8 cellular contexts compared by ENCODE assay signal in the genomic region with DNA sequence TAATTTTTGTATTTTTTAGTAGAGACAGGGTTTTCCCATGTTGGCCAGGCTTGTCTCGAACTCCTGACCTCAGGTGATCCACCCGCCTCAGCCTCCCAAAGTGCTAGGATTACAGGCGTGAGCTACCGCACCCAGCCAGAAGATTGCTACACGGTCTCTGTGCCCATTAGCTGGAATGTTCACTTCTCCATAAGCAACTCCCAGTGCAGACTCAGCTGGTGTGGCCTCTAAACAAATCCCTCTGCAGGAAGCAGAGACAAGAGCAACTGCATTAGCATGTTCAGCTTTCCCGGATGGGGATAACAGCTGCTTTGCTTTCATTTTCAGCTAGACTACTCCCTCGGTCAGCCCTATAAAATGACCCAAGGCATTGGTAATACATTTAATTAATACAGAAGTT. TPM values are rescaled to one million over a fixed set of nuclear protein-coding genes. Genes with fewer than 3 reads are reported as not detected.
DNase-seq lines count a peak whose midpoint lies in the region; ATAC-seq and TF ChIP-seq lines count a peak whose summit lies in the region.
"Not testable (repeated sequence)": the region's sequence is repeated elsewhere in the genome, so short reads cannot be mapped to it uniquely, and the experiment has no call there.

No MANE protein-coding gene starts in this region.

- H3K4me2 ChIP-seq in parathyroid adenoma (ENCODE audit: low read length): not testable (repeated sequence)

- H3K9ac ChIP-seq in parathyroid adenoma: not testable (repeated sequence)

- WGBS in gastroesophageal sphincter (ENCODE audit: low coverage in 1 of 2), 2 donors: 0 to 25% methylated on average over 2 to 6 of the region's 7 CpGs
- WGBS in thyroid gland, 2 donors: 59 to 71% methylated on average over 7 of the region's 7 CpGs

- not testable (repeated sequence) for H3K79me2 ChIP-seq in parathyroid adenoma

- not testable (repeated sequence) for H3K27me3 ChIP-seq in RWPE2 (ENCODE audit: insufficient read depth, poor library complexity, severe bottlenecking); gastroesophageal sphincter; left lung; parathyroid adenoma (ENCODE audit: control insufficient read depth, insufficient read depth, low read length); thyroid gland

- H2AFZ ChIP-seq in parathyroid adenoma: peak overlapping the region; percentile 61

- not testable (repeated sequence) for H3K36me3 ChIP-seq in RWPE2 (ENCODE audit: low read depth); gastroesophageal sphincter; left lung; parathyroid adenoma (ENCODE audit: control insufficient read depth, insufficient read depth, low read length); thyroid gland

- H3K4me1 ChIP-seq in RWPE2 (ENCODE audit: insufficient read depth, poor library complexity, severe bottlenecking); parathyroid adenoma: not testable (repeated sequence)
- H3K4me1 ChIP-seq in gastroesophageal sphincter (peaks cover 3 to 22% (median 12%) of the 10 kb centered on the region in 3 donors), left lung (peaks cover 10 to 20% of the 10 kb centered on the region in 2 donors), thyroid gland (peaks cover 7 to 14% of the 10 kb centered on the region in 2 donors)

- TF ChIP-seq CTCF in RWPE2 (IDR thresholded peaks at IDR 0.05; ENCODE audit: poor library complexity, severe bottlenecking); left lung (IDR thresholded peaks at IDR 0.05); parathyroid adenoma (IDR thresholded peaks at IDR 0.05); thyroid gland (IDR thresholded peaks at IDR 0.05): not testable (repeated sequence)
- TF ChIP-seq CTCF in gastroesophageal sphincter (IDR thresholded peaks at IDR 0.05): peak in 2 of 4 experiments; percentile 30 to 38

- DNase-seq in DMS53 (lab: John Stamatoyannopoulos, UW) (peak; percentile 60), M059J (ENCODE audit: low read depth) (peak; percentile 52), thyroid gland (peak in 1 of 2 donors; percentile 11)
- not testable (repeated sequence) for DNase-seq in RWPE2 (ENCODE audit: low spot score); left lung

- ATAC-seq in RWPE2 (ENCODE audit: low read depth) (peak; percentile 75), gastroesophageal sphincter (peak; percentile 87), left lung (peak; percentile 76)

- TF ChIP-seq EP300 in gastroesophageal sphincter (IDR thresholded peaks at IDR 0.05): not testable (repeated sequence)

- not testable (repeated sequence) for H3K9me3 ChIP-seq in RWPE2 (ENCODE audit: severe bottlenecking); gastroesophageal sphincter; left lung; parathyroid adenoma (ENCODE audit: control insufficient read depth, low read length); thyroid gland

- intact Hi-C loops in left lung (cut with DNase I): loop anchor here in 1 of 2 donors (5.0 to 10.0 kb wide), 2 partner anchors 131 to 214 kb away; partner anchors contain the start of gene TESK2
- intact Hi-C loops in thyroid gland (cut with DNase I): loop anchor here (2.0 kb wide), 1 partner anchor 132 kb away; no protein-coding TSS in a partner anchor

- H3K4me3 ChIP-seq in RWPE2 (ENCODE audit: severe bottlenecking); left lung; parathyroid adenoma (ENCODE audit: low read depth, low read length); thyroid gland (replicated peaks in 1 of 3): not testable (repeated sequence)
- peak overlapping the region in 1 of 2 donors; percentile 18 for H3K4me3 ChIP-seq in gastroesophageal sphincter

- TF ChIP-seq POLR2A in gastroesophageal sphincter (IDR thresholded peaks at IDR 0.05); thyroid gland (IDR thresholded peaks at IDR 0.05): not testable (repeated sequence)

- not testable (repeated sequence) for H3K27ac ChIP-seq in RWPE2 (ENCODE audit: poor library complexity, severe bottlenecking)
- H3K27ac ChIP-seq in cingulate gyrus (ENCODE audit: low read depth, low read length) (peak overlapping the region; percentile 76), gastroesophageal sphincter (peak overlapping the region; percentile 4 to 85 (median 76)), left lung (peak overlapping the region; percentile 60 to 66), parathyroid adenoma (peak overlapping the region; percentile 29), thyroid gland (peak overlapping the region in 2 of 3 donors; percentile 64 to 74)

RNA-seq across cellular contexts. Expression of gene MUTYH, which starts 20.7 kb away (rescaled TPM):
- total RNA-seq in M059J (2014; rRNA removed; shearing (Covaris generic)): 7.2 and 17.1 TPM in 2 replicates
- total RNA-seq in gastroesophageal sphincter (10 to 100 TPM; 15.3 to 22.6 (median 18.0) TPM), left lung (10 to 100 TPM; 15.4 to 20.2 TPM), thyroid gland (10 to 100 TPM; 23.7 to 45.9 (median 31.7) TPM)

RNA-seq across cellular contexts. Expression of gene TOE1, which starts 21.0 kb away (rescaled TPM):
- total RNA-seq in M059J (2014; rRNA removed; shearing (Covaris generic)): 19.2 and 20.9 TPM in 2 replicates
- total RNA-seq in gastroesophageal sphincter (1 to 10 TPM; 7.0 to 9.9 (median 8.4) TPM), left lung (1 to 10 TPM; 6.6 to 9.2 TPM), thyroid gland (10 to 100 TPM; 15.7 to 19.8 (median 17.8) TPM)

RNA-seq across cellular contexts. Expression of gene HPDL, which starts 34.3 kb away (rescaled TPM):
- total RNA-seq in M059J (2014; rRNA removed; shearing (Covaris generic)): not detected in 2 replicates
- total RNA-seq in gastroesophageal sphincter: under 1 TPM in 3 of 4 donors, not detected in 1; 0.35 to 0.93 (median 0.40) TPM
- total RNA-seq in left lung: 1 to 10 TPM in 1 of 2 donors, under 1 TPM in 1; 0.20 to 1.5 TPM
- total RNA-seq in thyroid gland: 1 to 10 TPM in 2 of 4 donors, under 1 TPM in 2; 0.27 to 3.5 (median 1.1) TPM
